ENCODE assay signal across 8 cellular contexts in the genomic region with DNA sequence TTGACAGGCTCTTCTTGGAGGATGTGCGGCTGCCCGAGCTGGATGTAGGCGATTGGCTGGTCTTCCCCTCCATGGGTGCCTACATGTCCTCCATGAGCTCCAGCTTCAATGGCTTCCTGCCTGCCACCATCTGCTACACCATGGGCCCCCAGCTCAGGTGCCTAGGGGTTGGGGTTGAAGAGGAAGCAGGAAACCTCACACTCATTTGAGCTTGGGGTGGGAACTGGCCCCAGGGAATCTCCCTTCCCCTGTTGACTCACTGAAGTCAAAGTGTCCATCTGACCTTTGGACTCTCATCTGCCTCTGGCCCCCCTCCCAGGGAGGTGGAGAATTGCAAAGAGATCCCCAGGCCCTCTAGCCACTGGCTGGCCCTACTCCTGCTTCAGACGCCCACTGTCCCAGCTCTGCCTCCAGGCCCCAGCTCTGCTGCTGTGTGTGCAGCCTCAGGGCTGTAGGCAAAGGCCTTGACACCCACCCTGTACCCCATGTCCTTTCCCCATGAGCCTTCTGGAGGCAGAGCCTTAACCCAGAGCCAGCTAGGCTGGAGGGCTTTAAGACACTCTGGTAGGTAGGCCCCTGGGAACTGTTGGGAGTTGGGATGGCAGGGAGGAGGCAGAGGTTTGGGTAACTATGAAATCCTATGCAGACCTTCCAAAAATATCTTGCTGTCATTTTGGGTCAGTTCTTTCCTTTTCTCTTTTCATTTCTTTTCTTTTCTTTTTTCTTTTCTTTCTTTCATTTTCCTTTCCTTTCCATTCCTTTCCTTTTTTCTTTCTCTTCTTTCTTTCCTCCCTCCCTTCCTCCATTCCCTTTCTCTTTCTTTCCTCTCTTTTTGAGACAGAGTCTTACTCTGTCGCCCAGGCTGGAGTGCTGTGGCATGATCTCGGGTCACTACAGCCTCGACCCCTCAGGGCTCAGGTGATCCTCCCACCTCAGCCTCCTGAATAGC.
DNase-seq lines count a peak whose midpoint lies in the region; ATAC-seq, FAIRE-seq and TF ChIP-seq lines count a peak whose summit lies in the region.
"Had no signal": no experiment of that assay in that cellular context is flagged by ENCODE, and none has a peak within 500 bp of the region (broad histone marks: within the 10 kb centered on the region; RNA-seq: fewer than 3 reads in every experiment).

No MANE protein-coding gene starts in this region.

- H3K9me3 ChIP-seq in small intestine (ENCODE audit: control insufficient read depth, low read depth): no peaks in the 10 kb centered on the region
- no peaks in the 10 kb centered on the region for H3K9me3 ChIP-seq in ovary

- FAIRE-seq in small intestine (lab: Jason Lieb, UNC): no peak

- H3K27ac ChIP-seq in small intestine (ENCODE audit: low read depth in 1 of 2, low read length in 1 of 2) (no peak overlapping the region), ovary (no peak overlapping the region)

- H3K4me3 ChIP-seq in small intestine (ENCODE audit: low read depth in 1 of 2, low read length in 2 of 2): no peak overlapping the region
- no peak overlapping the region for H3K4me3 ChIP-seq in ovary

- H3K36me3 ChIP-seq in small intestine (ENCODE audit: control insufficient read depth in 2 of 2, insufficient read depth in 2 of 2, low read length in 2 of 2) (no peaks in the 10 kb centered on the region), ovary (no peaks in the 10 kb centered on the region)

- no peak for TF ChIP-seq CTCF in ovary (IDR thresholded peaks at IDR 0.05)

- peaks cover 3 to 4% of the 10 kb centered on the region in 2 donors for H3K4me1 ChIP-seq in small intestine (ENCODE audit: control insufficient read depth in 2 of 2, insufficient read depth in 1 of 2, low read depth in 1 of 2, low read length in 1 of 2)
- no peaks in the 10 kb centered on the region for H3K4me1 ChIP-seq in ovary (ENCODE audit: insufficient read depth)

- H3K27me3 ChIP-seq in small intestine (ENCODE audit: control insufficient read depth in 2 of 2, insufficient read depth in 2 of 2, low read length in 2 of 2) (no peaks in the 10 kb centered on the region), ovary (no peaks in the 10 kb centered on the region)

- no peak for TF ChIP-seq POLR2A in ovary (IDR thresholded peaks at IDR 0.05)

- DNase-seq in NOMO-1 treated with DMSO at 0.1 percent for 48 hours (lab: John Stamatoyannopoulos, UW; ENCODE audit: unreplicated experiment) (peak; percentile 71), small intestine (peak; percentile 48), ovary (no peak), NCI-H2029 (lab: John Stamatoyannopoulos, UW) (no peak)
- DNase-seq: hypothalamus had no signal

- intact Hi-C loops in ovary (cut with DNase I): no loop called here

- TF ChIP-seq EP300 in ovary (IDR thresholded peaks at IDR 0.05): no peak

- ATAC-seq in GM18511 (IDR thresholded peaks at IDR 0.05; ENCODE audit: unreplicated experiment) (peak; percentile 47), GM21825 (IDR thresholded peaks at IDR 0.05; ENCODE audit: unreplicated experiment) (peak; percentile 55), HG02973 (IDR thresholded peaks at IDR 0.05; ENCODE audit: unreplicated experiment) (no peak)

- WGBS in small intestine, 3 donors: 73 to 95% (median 84%) methylated on average over 7 of the region's 7 CpGs
- 87 to 94% (median 90%) methylated on average over 7 of the region's 7 CpGs for WGBS in ovary, 3 donors

Comparison
In these comparisons a context has a peak if more than half of its experiments do, and no peak if none do; other contexts are left out.
1. DNase-seq: peak in NOMO-1 treated with DMSO at 0.1 percent for 48 hours (single experiment) and small intestine (single experiment); none in ovary (0 of 5) and NCI-H2029 (single experiment).